In the genomic region with DNA sequence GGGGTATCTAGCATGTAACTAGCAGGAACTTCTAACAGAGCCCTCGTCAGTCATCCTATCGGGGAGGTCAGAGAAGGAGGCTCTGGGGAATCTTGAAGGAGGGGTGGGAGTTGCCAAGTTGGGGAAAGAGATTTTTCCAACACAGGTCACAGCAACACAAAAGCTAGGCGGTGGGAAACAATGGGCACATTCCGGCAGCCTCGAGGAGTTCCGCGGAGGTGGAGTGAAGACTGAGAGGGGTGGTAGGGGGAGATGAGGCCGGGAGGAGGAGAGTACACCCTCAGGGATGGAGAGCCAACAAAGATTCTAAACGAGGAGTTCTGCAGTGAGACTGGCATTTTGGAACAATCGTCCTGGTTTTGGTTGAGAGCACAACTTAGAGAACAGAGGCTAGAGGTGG, we compare ENCODE assay signal across 1 cellular context.
TF ChIP-seq lines count a peak whose summit lies in the region.

No MANE protein-coding gene starts in this region.

TF ChIP-seq in HepG2, 621 proteins besides CTCF, POLR2A, EP300 and RAD21:
- TF ChIP-seq, protein P1, sequence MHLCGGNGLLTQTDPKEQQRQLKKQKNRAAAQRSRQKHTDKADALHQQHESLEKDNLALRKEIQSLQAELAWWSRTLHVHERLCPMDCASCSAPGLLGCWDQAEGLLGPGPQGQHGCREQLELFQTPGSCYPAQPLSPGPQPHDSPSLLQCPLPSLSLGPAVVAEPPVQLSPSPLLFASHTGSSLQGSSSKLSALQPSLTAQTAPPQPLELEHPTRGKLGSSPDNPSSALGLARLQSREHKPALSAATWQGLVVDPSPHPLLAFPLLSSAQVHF (CRISPR knock-in tag; IDR thresholded peaks at IDR 0.05): no peak
- no peak for TF ChIP-seq ZNF441 (CRISPR knock-in tag; IDR thresholded peaks at IDR 0.05; ENCODE audit: borderline replicate concordance)
- no peak for TF ChIP-seq ZNF883 (CRISPR knock-in tag; IDR thresholded peaks at IDR 0.05; ENCODE audit: not compliant biosample characterization)
- TF ChIP-seq THYN1 (CRISPR knock-in tag; IDR thresholded peaks at IDR 0.05; ENCODE audit: borderline replicate concordance, low read depth): no peak
- TF ChIP-seq ISX (CRISPR knock-in tag; conservative IDR thresholded peaks at IDR 0.05): no peak
- no peak for TF ChIP-seq SIN3B (IDR thresholded peaks at IDR 0.05; ENCODE audit: low read length)
- TF ChIP-seq HOXD1 (CRISPR knock-in tag; IDR thresholded peaks at IDR 0.05): no peak
- TF ChIP-seq POLR2AphosphoS2 (IDR thresholded peaks at IDR 0.05; ENCODE audit: low read depth, low read length): no peak
- TF ChIP-seq RNF2 (conservative IDR thresholded peaks at IDR 0.05; ENCODE audit: low read depth): no peak
- TF ChIP-seq, protein P2, sequence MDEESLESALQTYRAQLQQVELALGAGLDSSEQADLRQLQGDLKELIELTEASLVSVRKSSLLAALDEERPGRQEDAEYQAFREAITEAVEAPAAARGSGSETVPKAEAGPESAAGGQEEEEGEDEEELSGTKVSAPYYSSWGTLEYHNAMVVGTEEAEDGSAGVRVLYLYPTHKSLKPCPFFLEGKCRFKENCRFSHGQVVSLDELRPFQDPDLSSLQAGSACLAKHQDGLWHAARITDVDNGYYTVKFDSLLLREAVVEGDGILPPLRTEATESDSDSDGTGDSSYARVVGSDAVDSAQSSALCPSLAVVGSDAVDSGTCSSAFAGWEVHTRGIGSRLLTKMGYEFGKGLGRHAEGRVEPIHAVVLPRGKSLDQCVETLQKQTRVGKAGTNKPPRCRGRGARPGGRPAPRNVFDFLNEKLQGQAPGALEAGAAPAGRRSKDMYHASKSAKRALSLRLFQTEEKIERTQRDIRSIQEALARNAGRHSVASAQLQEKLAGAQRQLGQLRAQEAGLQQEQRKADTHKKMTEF (CRISPR knock-in tag; IDR thresholded peaks at IDR 0.05): no peak
- TF ChIP-seq STAT5B (CRISPR knock-in tag; IDR thresholded peaks at IDR 0.05): no peak
- TF ChIP-seq, protein P3, sequence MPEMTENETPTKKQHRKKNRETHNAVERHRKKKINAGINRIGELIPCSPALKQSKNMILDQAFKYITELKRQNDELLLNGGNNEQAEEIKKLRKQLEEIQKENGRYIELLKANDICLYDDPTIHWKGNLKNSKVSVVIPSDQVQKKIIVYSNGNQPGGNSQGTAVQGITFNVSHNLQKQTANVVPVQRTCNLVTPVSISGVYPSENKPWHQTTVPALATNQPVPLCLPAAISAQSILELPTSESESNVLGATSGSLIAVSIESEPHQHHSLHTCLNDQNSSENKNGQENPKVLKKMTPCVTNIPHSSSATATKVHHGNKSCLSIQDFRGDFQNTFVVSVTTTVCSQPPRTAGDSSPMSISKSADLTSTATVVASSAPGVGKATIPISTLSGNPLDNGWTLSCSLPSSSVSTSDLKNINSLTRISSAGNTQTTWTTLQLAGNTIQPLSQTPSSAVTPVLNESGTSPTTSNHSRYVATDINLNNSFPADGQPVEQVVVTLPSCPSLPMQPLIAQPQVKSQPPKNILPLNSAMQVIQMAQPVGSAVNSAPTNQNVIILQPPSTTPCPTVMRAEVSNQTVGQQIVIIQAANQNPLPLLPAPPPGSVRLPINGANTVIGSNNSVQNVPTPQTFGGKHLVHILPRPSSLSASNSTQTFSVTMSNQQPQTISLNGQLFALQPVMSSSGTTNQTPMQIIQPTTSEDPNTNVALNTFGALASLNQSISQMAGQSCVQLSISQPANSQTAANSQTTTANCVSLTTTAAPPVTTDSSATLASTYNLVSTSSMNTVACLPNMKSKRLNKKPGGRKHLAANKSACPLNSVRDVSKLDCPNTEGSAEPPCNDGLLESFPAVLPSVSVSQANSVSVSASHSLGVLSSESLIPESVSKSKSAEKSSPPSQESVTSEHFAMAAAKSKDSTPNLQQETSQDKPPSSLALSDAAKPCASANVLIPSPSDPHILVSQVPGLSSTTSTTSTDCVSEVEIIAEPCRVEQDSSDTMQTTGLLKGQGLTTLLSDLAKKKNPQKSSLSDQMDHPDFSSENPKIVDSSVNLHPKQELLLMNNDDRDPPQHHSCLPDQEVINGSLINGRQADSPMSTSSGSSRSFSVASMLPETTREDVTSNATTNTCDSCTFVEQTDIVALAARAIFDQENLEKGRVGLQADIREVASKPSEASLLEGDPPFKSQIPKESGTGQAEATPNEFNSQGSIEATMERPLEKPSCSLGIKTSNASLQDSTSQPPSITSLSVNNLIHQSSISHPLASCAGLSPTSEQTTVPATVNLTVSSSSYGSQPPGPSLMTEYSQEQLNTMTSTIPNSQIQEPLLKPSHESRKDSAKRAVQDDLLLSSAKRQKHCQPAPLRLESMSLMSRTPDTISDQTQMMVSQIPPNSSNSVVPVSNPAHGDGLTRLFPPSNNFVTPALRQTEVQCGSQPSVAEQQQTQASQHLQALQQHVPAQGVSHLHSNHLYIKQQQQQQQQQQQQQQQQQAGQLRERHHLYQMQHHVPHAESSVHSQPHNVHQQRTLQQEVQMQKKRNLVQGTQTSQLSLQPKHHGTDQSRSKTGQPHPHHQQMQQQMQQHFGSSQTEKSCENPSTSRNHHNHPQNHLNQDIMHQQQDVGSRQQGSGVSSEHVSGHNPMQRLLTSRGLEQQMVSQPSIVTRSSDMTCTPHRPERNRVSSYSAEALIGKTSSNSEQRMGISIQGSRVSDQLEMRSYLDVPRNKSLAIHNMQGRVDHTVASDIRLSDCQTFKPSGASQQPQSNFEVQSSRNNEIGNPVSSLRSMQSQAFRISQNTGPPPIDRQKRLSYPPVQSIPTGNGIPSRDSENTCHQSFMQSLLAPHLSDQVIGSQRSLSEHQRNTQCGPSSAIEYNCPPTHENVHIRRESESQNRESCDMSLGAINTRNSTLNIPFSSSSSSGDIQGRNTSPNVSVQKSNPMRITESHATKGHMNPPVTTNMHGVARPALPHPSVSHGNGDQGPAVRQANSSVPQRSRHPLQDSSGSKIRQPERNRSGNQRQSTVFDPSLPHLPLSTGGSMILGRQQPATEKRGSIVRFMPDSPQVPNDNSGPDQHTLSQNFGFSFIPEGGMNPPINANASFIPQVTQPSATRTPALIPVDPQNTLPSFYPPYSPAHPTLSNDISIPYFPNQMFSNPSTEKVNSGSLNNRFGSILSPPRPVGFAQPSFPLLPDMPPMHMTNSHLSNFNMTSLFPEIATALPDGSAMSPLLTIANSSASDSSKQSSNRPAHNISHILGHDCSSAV (CRISPR knock-in tag; IDR thresholded peaks at IDR 0.05; ENCODE audit: borderline replicate concordance): no peak
- no peak for TF ChIP-seq MLX (CRISPR knock-in tag; IDR thresholded peaks at IDR 0.05)
